8 cellular contexts compared by ENCODE assay signal in the genomic region with DNA sequence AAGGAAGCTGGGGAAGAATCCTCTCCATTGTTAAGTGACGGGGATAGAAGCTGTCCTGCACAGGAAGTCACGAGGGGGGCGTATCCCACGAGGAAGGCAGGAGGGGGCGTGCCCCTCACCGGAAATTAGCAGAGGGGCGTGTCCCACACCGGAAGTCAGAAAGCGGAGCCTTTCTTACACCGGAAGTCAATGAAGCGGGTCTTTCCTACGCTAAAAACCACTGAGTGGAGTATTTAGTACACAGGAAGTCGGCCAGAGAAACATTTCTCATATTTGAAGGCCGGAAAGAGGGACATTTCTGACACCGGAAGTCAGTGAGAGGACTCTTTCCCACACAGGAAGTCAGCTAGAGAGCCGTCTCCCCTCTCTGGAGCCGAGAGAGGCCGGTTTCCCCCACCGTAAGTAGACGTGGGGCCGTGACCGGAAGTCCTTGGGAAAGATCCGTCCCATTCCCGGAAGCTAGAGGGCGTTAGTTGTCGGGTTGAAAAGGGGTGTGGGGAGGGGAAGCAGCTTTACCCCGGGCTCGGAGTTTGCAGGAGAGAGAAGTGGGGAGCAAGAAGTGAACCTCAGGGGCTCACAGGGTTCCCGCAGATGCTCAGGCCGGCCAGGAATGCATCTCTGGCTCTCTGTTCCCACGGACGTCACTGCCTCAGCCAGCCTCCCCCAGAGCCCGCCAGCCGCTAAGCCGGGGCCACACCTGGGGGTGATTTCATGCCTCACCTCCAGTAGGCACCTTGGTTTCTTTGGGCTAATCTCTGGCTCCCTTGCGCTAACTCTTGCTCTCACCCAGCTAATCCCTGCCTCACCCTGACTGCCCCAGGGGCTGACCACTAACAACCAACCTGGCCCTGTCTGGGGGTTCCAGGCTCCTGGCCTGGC. TPM values are rescaled to one million over a fixed set of nuclear protein-coding genes. Genes with fewer than 3 reads are reported as not detected.
A peak's percentile ranks its signal among the peaks of the same experiment; 100 is the strongest.
DNase-seq lines count a peak whose midpoint lies in the region; ATAC-seq and TF ChIP-seq lines count a peak whose summit lies in the region.

No MANE protein-coding gene starts in this region.

- intact Hi-C loops in cardiac septum (cut with DNase I) (loop anchor here (10.0 kb wide), 2 partner anchors 452 to 1132 kb away; a partner anchor contains a TSS), transverse colon (cut with DNase I; ENCODE audit: low total_unique reads) (no loop called here)

- H3K4me3 ChIP-seq in GM12864 (ENCODE audit: low read depth, low read length) (peak overlapping the region; percentile 75), SU-DHL-6 (ENCODE audit: insufficient read depth, low read length, poor library complexity, severe bottlenecking) (peak overlapping the region; percentile 85), trophoblast cell (ENCODE audit: low read depth, low read length) (peak overlapping the region; percentile 79), transverse colon (peak overlapping the region; percentile 58 to 86 (median 70))

- peak overlapping the region; percentile 97 for H4K12ac ChIP-seq in trophoblast cell (ENCODE audit: low read depth, low read length)

- H3K27ac Mint-ChIP-seq in activated naive CD8-positive, alpha-beta T cell treated with anti-CD3 and anti-CD28 coated beads, Interleukin-2, amount 50 U/mL, for 24 hours: peak overlapping the region; percentile 96

- peaks cover 2% of the 10 kb centered on the region for H3K36me3 Mint-ChIP-seq in activated naive CD8-positive, alpha-beta T cell treated with anti-CD3 and anti-CD28 coated beads, Interleukin-2, amount 50 U/mL, for 24 hours (ENCODE audit: low read depth)

- H3K79me1 ChIP-seq in trophoblast cell (ENCODE audit: low read length): peaks cover 8% of the 10 kb centered on the region

- H3K27ac ChIP-seq in SU-DHL-6 (ENCODE audit: low read depth, low read length): peak overlapping the region; percentile 93
- peak overlapping the region; percentile 82 for H3K27ac ChIP-seq in trophoblast cell (ENCODE audit: low read depth, low read length)
- peak overlapping the region; percentile 92 to 97 (median 96) for H3K27ac ChIP-seq in transverse colon

- TF ChIP-seq POLR2A in transverse colon (IDR thresholded peaks at IDR 0.05): peak; percentile 66

- H3K9me3 ChIP-seq in SU-DHL-6 (ENCODE audit: insufficient read depth, low read length) (no peaks in the 10 kb centered on the region), trophoblast cell (ENCODE audit: insufficient read depth, low read depth, low read length) (no peaks in the 10 kb centered on the region), transverse colon (no peaks in the 10 kb centered on the region)

- H3K4me2 ChIP-seq in SU-DHL-6 (ENCODE audit: low read depth, low read length, poor library complexity, severe bottlenecking) (peak overlapping the region; percentile 96), trophoblast cell (ENCODE audit: low read length) (peak overlapping the region; percentile 82)

- H3K79me2 ChIP-seq in SU-DHL-6 (ENCODE audit: insufficient read depth, low read length) (peaks cover 42% of the 10 kb centered on the region), trophoblast cell (ENCODE audit: control insufficient read depth, insufficient read depth, low read length, poor library complexity) (peaks cover 3% of the 10 kb centered on the region)

- WGBS in trophoblast cell (ENCODE audit: extremely low coverage, insufficient coverage, insufficient read length): no CpG with 5 or more reads among the region's 36 CpGs
- whole genome bisulfite sequencing in transverse colon (ENCODE audit: low coverage in 1 of 2), 2 donors: 0 to 1% methylated on average over 6 to 35 of the region's 36 CpGs

- H3K9me2 ChIP-seq in SU-DHL-6 (replicated peaks; ENCODE audit: insufficient read depth, low read length): no peaks in the 10 kb centered on the region

- H3K9ac ChIP-seq in SU-DHL-6 (ENCODE audit: low read length) (peak overlapping the region; percentile 83), trophoblast cell (ENCODE audit: low read length) (peak overlapping the region; percentile 77)

- peak; percentile 3 for TF ChIP-seq EP300 in transverse colon (IDR thresholded peaks at IDR 0.05; ENCODE audit: low read depth)

- peak; percentile 98 for DNase-seq in GM12864 (ENCODE audit: low read depth)
- DNase-seq in NCI-H1092 treated with DMSO at 0.1 percent for 48 hours (lab: John Stamatoyannopoulos, UW): peak; percentile 95
- peak; percentile 93 for DNase-seq in activated naive CD8-positive, alpha-beta T cell treated with anti-CD3 and anti-CD28 coated beads, Interleukin-2, amount 50 U/mL, for 24 hours
- DNase-seq in cardiac septum (ENCODE audit: low spot score): peak; percentile 96
- DNase-seq in trophoblast cell: peak; percentile 82 to 88
- peak; percentile 95 for DNase-seq in transverse colon

- H2BK120ac ChIP-seq in trophoblast cell (ENCODE audit: insufficient read depth, low read length, poor library complexity): peak overlapping the region; percentile 79

- peak overlapping the region; percentile 94 for H4K91ac ChIP-seq in trophoblast cell (ENCODE audit: low read depth, low read length)

- no peaks in the 10 kb centered on the region for H3K27me3 ChIP-seq in SU-DHL-6 (ENCODE audit: low read length)
- no peaks in the 10 kb centered on the region for H3K27me3 ChIP-seq in trophoblast cell (ENCODE audit: insufficient read depth, low read length)
- H3K27me3 ChIP-seq in transverse colon: no peaks in the 10 kb centered on the region

- H3K27me3 Mint-ChIP-seq in activated naive CD8-positive, alpha-beta T cell treated with anti-CD3 and anti-CD28 coated beads, Interleukin-2, amount 50 U/mL, for 24 hours: no peaks in the 10 kb centered on the region

- H4K8ac ChIP-seq in trophoblast cell (ENCODE audit: low read depth, low read length): peak overlapping the region; percentile 98

- TF ChIP-seq CTCF in GM12864 (IDR thresholded peaks at IDR 0.05; ENCODE audit: low read depth, low read length, missing control alignments): peak; percentile 45
- peak; percentile 24 for TF ChIP-seq CTCF in SU-DHL-6 (IDR thresholded peaks at IDR 0.05; ENCODE audit: insufficient read depth, low read length, poor library complexity, severe bottlenecking)
- TF ChIP-seq CTCF in transverse colon (IDR thresholded peaks at IDR 0.05): peak; percentile 40 to 70 (median 48)

- H2AFZ ChIP-seq in SU-DHL-6 (ENCODE audit: low read depth, low read length, severe bottlenecking) (peak overlapping the region; percentile 8), trophoblast cell (ENCODE audit: insufficient read depth, low read length, poor library complexity) (peak overlapping the region; percentile 86)

- H3K4ac ChIP-seq in trophoblast cell (ENCODE audit: low read depth, low read length): peak overlapping the region; percentile 87

- H3K9me3 Mint-ChIP-seq in activated naive CD8-positive, alpha-beta T cell treated with anti-CD3 and anti-CD28 coated beads, Interleukin-2, amount 50 U/mL, for 24 hours: no peaks in the 10 kb centered on the region

- peak; percentile 60 for ATAC-seq in HG02588 (IDR thresholded peaks at IDR 0.05; ENCODE audit: unreplicated experiment)
- peak; percentile 76 for ATAC-seq in activated naive CD8-positive, alpha-beta T cell treated with anti-CD3 and anti-CD28 coated beads, Interleukin-2, amount 50 U/mL, for 24 hours

- peaks cover 79% of the 10 kb centered on the region for H3K4me1 Mint-ChIP-seq in activated naive CD8-positive, alpha-beta T cell treated with anti-CD3 and anti-CD28 coated beads, Interleukin-2, amount 50 U/mL, for 24 hours

- H3F3A ChIP-seq in SU-DHL-6 (ENCODE audit: insufficient read depth): peaks cover 37% of the 10 kb centered on the region

- H3K4me1 ChIP-seq in trophoblast cell (ENCODE audit: control insufficient read depth in 1 of 2, insufficient read depth in 2 of 2, low read length in 2 of 2) (peaks cover 11 to 12% of the 10 kb centered on the region in 2 experiments), transverse colon (peaks cover 9 to 30% (median 23%) of the 10 kb centered on the region in 4 donors)

- H3K36me3 ChIP-seq in SU-DHL-6 (ENCODE audit: low read length) (no peaks in the 10 kb centered on the region), trophoblast cell (ENCODE audit: control insufficient read depth in 1 of 2, insufficient read depth in 2 of 2, low read length in 2 of 2) (no peaks in the 10 kb centered on the region), transverse colon (no peaks in the 10 kb centered on the region)

- peak overlapping the region; percentile 88 for H3K4me3 Mint-ChIP-seq in activated naive CD8-positive, alpha-beta T cell treated with anti-CD3 and anti-CD28 coated beads, Interleukin-2, amount 50 U/mL, for 24 hours

- H3K14ac ChIP-seq in trophoblast cell (ENCODE audit: low read length): peak overlapping the region; percentile 83

- H3K23ac ChIP-seq in trophoblast cell (ENCODE audit: low read length): no peak overlapping the region

- peak overlapping the region; percentile 77 for H2BK5ac ChIP-seq in trophoblast cell (ENCODE audit: low read depth, low read length, poor library complexity)

- in situ Hi-C loops in transverse colon (cut with MboI; ENCODE audit: low pct_ligation_motif_present in 1 of 4, low pct_unique_long_range_greater_than_20kb in 1 of 4, low sequenced_read_pairs in 3 of 4): no loop called here

- H2BK12ac ChIP-seq in trophoblast cell (ENCODE audit: low read length): no peak overlapping the region

- peak overlapping the region; percentile 49 for H2AK5ac ChIP-seq in trophoblast cell (ENCODE audit: low read length)

- H3K18ac ChIP-seq in trophoblast cell (ENCODE audit: low read length): peak overlapping the region; percentile 87

- no peaks in the 10 kb centered on the region for H4K20me1 ChIP-seq in SU-DHL-6 (ENCODE audit: low read depth, low read length)

RNA-seq across cellular contexts. Expression of a gene that starts 15.4 kb away (rescaled TPM):
- total RNA-seq in cardiac septum (1.3 TPM), transverse colon (10 to 100 TPM in 1 of 4 donors, 1 to 10 TPM in 2, under 1 TPM in 1; 1.00 to 17.1 (median 3.0) TPM)
- polyA plus RNA-seq in trophoblast cell (2013): 0.07 and 0.11 TPM in 2 replicates

RNA-seq across cellular contexts. Expression of a gene that starts 51.1 kb away (rescaled TPM):
- total RNA-seq in cardiac septum (not detected), transverse colon (not detected)
- polyA plus RNA-seq in trophoblast cell (2013): not detected in 2 replicates

RNA-seq across cellular contexts. Expression of a gene that starts 55.0 kb away (rescaled TPM):
- total RNA-seq in cardiac septum (0.67 TPM), transverse colon (1 to 10 TPM in 2 of 4 donors, not detected in 2; 1.1 to 6.4 TPM)
- polyA plus RNA-seq in trophoblast cell (2013): not detected in 2 replicates

Comparison
In these comparisons a context has a peak if more than half of its experiments do, and no peak if none do; other contexts are left out.
1. Peak in every context shown above with its lines: DNase-seq, ATAC-seq, H3K4me3 ChIP-seq and H3K27ac ChIP-seq.